ENCODE assay signal across 9 cellular contexts in genomic region chrX:72308566-72309296, GRCh38. TPM values are rescaled to one million over a fixed set of nuclear protein-coding genes. Genes with fewer than 3 reads are reported as not detected.
DNase-seq lines count a peak whose midpoint lies in the region; ATAC-seq and TF ChIP-seq lines count a peak whose summit lies in the region.
"Had no signal": no experiment of that assay in that cellular context is flagged by ENCODE, and none has a peak within 500 bp of the region (broad histone marks: within the 10 kb centered on the region; RNA-seq: fewer than 3 reads in every experiment).

No MANE protein-coding gene starts in this region.

- peaks cover 14% of the 10 kb centered on the region for H3K4me1 Mint-ChIP-seq in activated T-helper 2 cell treated with anti-CD3 and anti-CD28 coated beads, Interferon-gamma antibody, Interleukin-2, Interleukin-4, amounts not matched to agents 10 μg/mL and 5 μg/mL and 100 μg/mL, durations not matched to agents 14 hours and 24 hours and 36 hours (ENCODE audit: low read depth)

- no peak overlapping the region for H3K27ac ChIP-seq in parathyroid adenoma

- H3K36me3 ChIP-seq in NT2/D1 (ENCODE audit: insufficient read depth, insufficient read length, low read length) (no peaks in the 10 kb centered on the region), parathyroid adenoma (ENCODE audit: control insufficient read depth, insufficient read depth, low read length) (no peaks in the 10 kb centered on the region)

- peak; percentile 61 for DNase-seq in EH (ENCODE audit: low read depth)
- DNase-seq in HT-29 (ENCODE audit: low spot score): peak; percentile 61
- DNase-seq in NT2/D1 (ENCODE audit: low read depth, low spot score): peak; percentile 72
- peak; percentile 15 for DNase-seq in amniotic stem cell (lab: John Stamatoyannopoulos, UW)
- DNase-seq in left cardiac atrium: peak; percentile 70
- no peak for DNase-seq in activated T-helper 2 cell treated with anti-CD3 and anti-CD28 coated beads, Interferon-gamma antibody, Interleukin-2, Interleukin-4, amounts not matched to agents 10 μg/mL and 5 μg/mL and 100 μg/mL, durations not matched to agents 14 hours and 24 hours and 36 hours (ENCODE audit: low spot score)

- no peaks in the 10 kb centered on the region for H3K36me3 Mint-ChIP-seq in activated T-helper 2 cell treated with anti-CD3 and anti-CD28 coated beads, Interferon-gamma antibody, Interleukin-2, Interleukin-4, amounts not matched to agents 10 μg/mL and 5 μg/mL and 100 μg/mL, durations not matched to agents 14 hours and 24 hours and 36 hours (ENCODE audit: low read depth)

- H3K4me1 ChIP-seq in NT2/D1 (ENCODE audit: insufficient read depth, insufficient read length) (no peaks in the 10 kb centered on the region), parathyroid adenoma (no peaks in the 10 kb centered on the region)

- H3K27me3 ChIP-seq in NT2/D1 (ENCODE audit: insufficient read depth, insufficient read length): peaks cover 63% of the 10 kb centered on the region
- no peaks in the 10 kb centered on the region for H3K27me3 ChIP-seq in parathyroid adenoma (ENCODE audit: control insufficient read depth, insufficient read depth, low read length)

- ATAC-seq in left cardiac atrium: peak; percentile 51 to 74
- no peak for ATAC-seq in HG03460 (IDR thresholded peaks at IDR 0.05; ENCODE audit: unreplicated experiment)

- peak overlapping the region; percentile 29 for H2AFZ ChIP-seq in parathyroid adenoma

- H3K9me3 ChIP-seq in NT2/D1 (ENCODE audit: insufficient read depth, low read length) (no peaks in the 10 kb centered on the region), parathyroid adenoma (ENCODE audit: control insufficient read depth, low read length) (no peaks in the 10 kb centered on the region)

- no peak for TF ChIP-seq CTCF in parathyroid adenoma (IDR thresholded peaks at IDR 0.05)

- peaks cover 44% of the 10 kb centered on the region for H3K27me3 Mint-ChIP-seq in activated T-helper 2 cell treated with anti-CD3 and anti-CD28 coated beads, Interferon-gamma antibody, Interleukin-2, Interleukin-4, amounts not matched to agents 10 μg/mL and 5 μg/mL and 100 μg/mL, durations not matched to agents 14 hours and 24 hours and 36 hours (ENCODE audit: low read depth)

- H3K9ac ChIP-seq in NT2/D1 (ENCODE audit: insufficient read length, low read depth) (peak overlapping the region; percentile 21), parathyroid adenoma (no peak overlapping the region)

- H3K27ac Mint-ChIP-seq in activated T-helper 2 cell treated with anti-CD3 and anti-CD28 coated beads, Interferon-gamma antibody, Interleukin-2, Interleukin-4, amounts not matched to agents 10 μg/mL and 5 μg/mL and 100 μg/mL, durations not matched to agents 14 hours and 24 hours and 36 hours: no peak overlapping the region

- no peaks in the 10 kb centered on the region for H3K79me2 ChIP-seq in parathyroid adenoma

- intact Hi-C loops in left cardiac atrium (cut with DNase I): no loop called here
- intact Hi-C loops in activated T-helper 2 cell treated with anti-CD3 and anti-CD28 coated beads, Interferon-gamma antibody, Interleukin-2, Interleukin-4, amounts not matched to agents 10 μg/mL and 5 μg/mL and 100 μg/mL, durations not matched to agents 14 hours and 24 hours and 36 hours (cut with micrococcal nuclease): loop anchor here (5.0 kb wide), 1 partner anchor 36 kb away; no protein-coding TSS in a partner anchor

- no peak overlapping the region for H3K4me3 Mint-ChIP-seq in activated T-helper 2 cell treated with anti-CD3 and anti-CD28 coated beads, Interferon-gamma antibody, Interleukin-2, Interleukin-4, amounts not matched to agents 10 μg/mL and 5 μg/mL and 100 μg/mL, durations not matched to agents 14 hours and 24 hours and 36 hours (ENCODE audit: low read depth)

- no peaks in the 10 kb centered on the region for H3K9me3 Mint-ChIP-seq in activated T-helper 2 cell treated with anti-CD3 and anti-CD28 coated beads, Interferon-gamma antibody, Interleukin-2, Interleukin-4, amounts not matched to agents 10 μg/mL and 5 μg/mL and 100 μg/mL, durations not matched to agents 14 hours and 24 hours and 36 hours

- peak overlapping the region; percentile 67 for H3K4me2 ChIP-seq in parathyroid adenoma (ENCODE audit: low read length)

- peak overlapping the region; percentile 3 for H3K4me3 ChIP-seq in NT2/D1 (ENCODE audit: insufficient read length, low read depth)
- H3K4me3 ChIP-seq in parathyroid adenoma (ENCODE audit: low read depth, low read length): peak overlapping the region; percentile 40

RNA-seq across cellular contexts. Expression of gene CITED1, which starts 3.0 kb away (rescaled TPM):
- total RNA-seq in HT-29 (2014; rRNA removed; shearing (Covaris generic)): 1.3 and 3.2 TPM in 2 replicates
- 1 to 10 TPM in 1 of 2 donors, under 1 TPM in 1; 0.94 to 1.7 TPM for total RNA-seq in left cardiac atrium
- total RNA-seq in activated T-helper 2 cell treated with anti-CD3 and anti-CD28 coated beads, Interferon-gamma antibody, Interleukin-2, Interleukin-4, amounts not matched to agents 10 μg/mL and 5 μg/mL and 100 μg/mL, durations not matched to agents 14 hours and 24 hours and 36 hours: not detected in 2 replicates
- total RNA-seq: T-helper 2 cell treated with Interferon-gamma antibody and Interleukin-4, amounts not matched to agents 100 ng/mL and 5 ng/mL, for 36 hours had no signal

RNA-seq across cellular contexts. Expression of gene RPS4X, which starts 31.7 kb away (rescaled TPM):
- 865 and 880 TPM in 2 replicates for total RNA-seq in HT-29 (2014; rRNA removed; shearing (Covaris generic))
- total RNA-seq in left cardiac atrium: 100 to 1,000 TPM; 423 to 527 TPM
- total RNA-seq in activated T-helper 2 cell treated with anti-CD3 and anti-CD28 coated beads, Interferon-gamma antibody, Interleukin-2, Interleukin-4, amounts not matched to agents 10 μg/mL and 5 μg/mL and 100 μg/mL, durations not matched to agents 14 hours and 24 hours and 36 hours: 1,131 and 1,154 TPM in 2 replicates
